1 cellular context compared by ENCODE assay signal in the genomic region with DNA sequence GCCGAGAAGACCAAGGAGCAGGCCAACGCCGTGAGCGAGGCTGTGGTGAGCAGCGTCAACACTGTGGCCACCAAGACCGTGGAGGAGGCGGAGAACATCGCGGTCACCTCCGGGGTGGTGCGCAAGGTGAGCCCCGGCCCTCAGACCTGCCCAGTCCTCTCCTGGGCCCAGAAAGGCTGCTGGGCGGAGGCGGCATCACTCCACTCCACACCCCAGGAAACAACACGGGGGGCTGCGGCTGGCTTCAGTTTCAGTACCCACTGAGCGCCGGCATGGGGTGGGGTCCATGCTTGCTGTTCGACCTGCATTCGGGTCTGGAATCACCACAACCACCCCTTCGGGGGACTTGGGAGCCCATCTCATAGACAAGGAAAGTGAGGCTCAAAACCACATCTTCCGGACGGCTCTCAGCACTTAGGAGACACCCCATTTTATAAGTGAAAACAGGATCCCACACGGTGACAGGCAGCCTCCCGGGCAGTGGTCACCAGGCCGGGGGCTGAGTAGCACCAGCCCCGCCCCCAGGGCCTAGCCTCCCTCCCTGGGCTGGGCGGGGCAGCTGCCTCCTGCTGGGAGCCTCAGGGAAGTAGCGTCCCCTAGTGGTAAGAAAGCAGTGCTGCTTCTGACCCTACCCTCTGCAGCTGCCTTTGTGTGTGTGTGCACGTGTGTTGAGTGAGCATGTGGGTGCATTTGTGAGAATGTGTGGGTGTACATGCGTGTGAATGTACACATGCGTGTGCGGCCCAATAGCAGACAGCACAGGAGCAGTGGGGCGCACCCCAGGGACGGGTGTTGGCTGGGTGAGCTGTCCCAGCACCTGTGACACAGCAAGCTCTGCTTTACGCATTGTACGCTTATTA.
TF ChIP-seq lines count a peak whose summit lies in the region.

No MANE protein-coding gene starts in this region.

TF ChIP-seq in HepG2, 621 proteins besides CTCF, POLR2A, EP300 and RAD21 (continued from another document and continues in another):
- TF ChIP-seq SAP130 (CRISPR knock-in tag; IDR thresholded peaks at IDR 0.05; ENCODE audit: low read depth) (peak; percentile 41; the same call in 1 of the 2 replicates), HMG20B (CRISPR knock-in tag; conservative IDR thresholded peaks at IDR 0.05) (no peak), ZNF20 (CRISPR knock-in tag; IDR thresholded peaks at IDR 0.05) (no peak), BRF2 (CRISPR knock-in tag; IDR thresholded peaks at IDR 0.05) (no peak), CREM (IDR thresholded peaks at IDR 0.05) (no peak), CREM (CRISPR knock-in tag; IDR thresholded peaks at IDR 0.05) (no peak), ZNF501 (CRISPR knock-in tag; IDR thresholded peaks at IDR 0.05) (0 out of 2 replicates have a peak, but pooled peaks have one; percentile 5), ZNF713 (CRISPR knock-in tag; IDR thresholded peaks at IDR 0.05) (0 out of 2 replicates have a peak, but pooled peaks have one; percentile 50), RFX3 (CRISPR knock-in tag; IDR thresholded peaks at IDR 0.05) (no peak), SNAPC5 (CRISPR knock-in tag; IDR thresholded peaks at IDR 0.05; ENCODE audit: borderline replicate concordance) (no peak), SMC3 (IDR thresholded peaks at IDR 0.05; ENCODE audit: low read length) (peak; percentile 50), BHLHE40 (IDR thresholded peaks at IDR 0.05; ENCODE audit: low read length) (peak; percentile 64), TEAD3 (CRISPR knock-in tag; optimal IDR thresholded peaks at IDR 0.05; ENCODE audit: borderline replicate concordance) (peak; percentile 36), ZNF224 (CRISPR knock-in tag; IDR thresholded peaks at IDR 0.05) (no peak), ZNF121 (CRISPR knock-in tag; IDR thresholded peaks at IDR 0.05) (no peak), DBP (CRISPR knock-in tag; IDR thresholded peaks at IDR 0.05; ENCODE audit: not compliant biosample characterization) (no peak), ZSCAN22 (CRISPR knock-in tag; IDR thresholded peaks at IDR 0.05) (no peak), NFIC (IDR thresholded peaks at IDR 0.05; ENCODE audit: low read length) (no peak), POGZ (CRISPR knock-in tag; IDR thresholded peaks at IDR 0.05) (0 out of 2 replicates have a peak, but pooled peaks have one; percentile 12), HNRNPUL1 (IDR thresholded peaks at IDR 0.05; ENCODE audit: low read depth, low read length) (no peak), ZNF768 (CRISPR knock-in tag; IDR thresholded peaks at IDR 0.05) (peak; percentile 9; the same call in 1 of the 2 replicates), THYN1 (CRISPR knock-in tag; IDR thresholded peaks at IDR 0.05; ENCODE audit: borderline replicate concordance, low read depth) (no peak), ZNF543 (CRISPR knock-in tag; IDR thresholded peaks at IDR 0.05) (no peak), HOXA7 (CRISPR knock-in tag; IDR thresholded peaks at IDR 0.05) (no peak), ZNF264 (CRISPR knock-in tag; IDR thresholded peaks at IDR 0.05) (no peak), ZBTB1 (CRISPR knock-in tag; IDR thresholded peaks at IDR 0.05; ENCODE audit: borderline replicate concordance) (no peak), ZNF317 (CRISPR knock-in tag; IDR thresholded peaks at IDR 0.05) (no peak), ZMYM4 (CRISPR knock-in tag; IDR thresholded peaks at IDR 0.05) (no peak), JUND (CRISPR knock-in tag; IDR thresholded peaks at IDR 0.05) (no peak), HNRNPL (IDR thresholded peaks at IDR 0.05; ENCODE audit: low read depth, low read length) (no peak), ZNF335 (CRISPR knock-in tag; IDR thresholded peaks at IDR 0.05) (no peak), AGO2 (optimal IDR thresholded peaks at IDR 0.05; ENCODE audit: low read depth, low read length) (no peak), NR2F1 (CRISPR knock-in tag; IDR thresholded peaks at IDR 0.05) (no peak), ZNF672 (CRISPR knock-in tag; IDR thresholded peaks at IDR 0.05) (no peak), SIN3B (IDR thresholded peaks at IDR 0.05; ENCODE audit: low read length) (no peak), ZNF30 (CRISPR knock-in tag; IDR thresholded peaks at IDR 0.05) (no peak), MYC (CRISPR knock-in tag; IDR thresholded peaks at IDR 0.05; ENCODE audit: borderline replicate concordance) (peak; percentile 65), ZNF788 (CRISPR knock-in tag; IDR thresholded peaks at IDR 0.05; ENCODE audit: borderline replicate concordance) (peak; percentile 24; the same call in 1 of the 2 replicates), ZNF512 (CRISPR knock-in tag; IDR thresholded peaks at IDR 0.05) (no peak), ZNF598 (CRISPR knock-in tag; IDR thresholded peaks at IDR 0.05; ENCODE audit: borderline replicate concordance) (peak; percentile 82; the same call in 1 of the 2 replicates), NONO (IDR thresholded peaks at IDR 0.05) (no peak), NONO (CRISPR knock-in tag; conservative IDR thresholded peaks at IDR 0.05) (no peak; the same call in 1 of the 2 replicates), FOSL2 (CRISPR knock-in tag; IDR thresholded peaks at IDR 0.05) (peak; percentile 35; the same call in 1 of the 2 replicates), ZFP41 (CRISPR knock-in tag; IDR thresholded peaks at IDR 0.05; ENCODE audit: borderline replicate concordance) (no peak), ZFP36 (IDR thresholded peaks at IDR 0.05; ENCODE audit: borderline replicate concordance, low read depth, low read length, partially characterized antibody) (no peak), DMAP1 (CRISPR knock-in tag; IDR thresholded peaks at IDR 0.05) (no peak), GPN1 (CRISPR knock-in tag; IDR thresholded peaks at IDR 0.05; ENCODE audit: borderline replicate concordance) (no peak), ZBTB25 (CRISPR knock-in tag; IDR thresholded peaks at IDR 0.05) (no peak), ZNF12 (CRISPR knock-in tag; IDR thresholded peaks at IDR 0.05) (no peak), REPIN1 (CRISPR knock-in tag; IDR thresholded peaks at IDR 0.05; ENCODE audit: borderline replicate concordance, low read depth) (peak; percentile 27; the same call in 1 of the 2 replicates), FOXM1 (CRISPR knock-in tag; IDR thresholded peaks at IDR 0.05) (no peak), IKZF4 (CRISPR knock-in tag; IDR thresholded peaks at IDR 0.05; ENCODE audit: borderline replicate concordance, low read depth, not compliant biosample characterization) (no peak), ZNF589 (CRISPR knock-in tag; conservative IDR thresholded peaks at IDR 0.05) (0 out of 2 replicates have a peak, but pooled peaks have one; percentile 21), SPEN (CRISPR knock-in tag; IDR thresholded peaks at IDR 0.05; ENCODE audit: low read depth) (no peak; the same call in 1 of the 2 replicates), BATF2 (CRISPR knock-in tag; IDR thresholded peaks at IDR 0.05) (no peak), ATF7 (IDR thresholded peaks at IDR 0.05) (no peak), ATF7 (CRISPR knock-in tag; IDR thresholded peaks at IDR 0.05) (no peak), ATF7-NPFF (CRISPR knock-in tag; IDR thresholded peaks at IDR 0.05; ENCODE audit: low read depth) (no peak), RAD51 (IDR thresholded peaks at IDR 0.05; ENCODE audit: borderline replicate concordance) (no peak), ZNF550 (CRISPR knock-in tag; IDR thresholded peaks at IDR 0.05; ENCODE audit: borderline replicate concordance) (no peak)
- TF ChIP-seq, protein P1, sequence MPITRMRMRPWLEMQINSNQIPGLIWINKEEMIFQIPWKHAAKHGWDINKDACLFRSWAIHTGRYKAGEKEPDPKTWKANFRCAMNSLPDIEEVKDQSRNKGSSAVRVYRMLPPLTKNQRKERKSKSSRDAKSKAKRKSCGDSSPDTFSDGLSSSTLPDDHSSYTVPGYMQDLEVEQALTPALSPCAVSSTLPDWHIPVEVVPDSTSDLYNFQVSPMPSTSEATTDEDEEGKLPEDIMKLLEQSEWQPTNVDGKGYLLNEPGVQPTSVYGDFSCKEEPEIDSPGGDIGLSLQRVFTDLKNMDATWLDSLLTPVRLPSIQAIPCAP (CRISPR knock-in tag; IDR thresholded peaks at IDR 0.05; ENCODE audit: low read depth) = no peak
- TF ChIP-seq, protein P2, sequence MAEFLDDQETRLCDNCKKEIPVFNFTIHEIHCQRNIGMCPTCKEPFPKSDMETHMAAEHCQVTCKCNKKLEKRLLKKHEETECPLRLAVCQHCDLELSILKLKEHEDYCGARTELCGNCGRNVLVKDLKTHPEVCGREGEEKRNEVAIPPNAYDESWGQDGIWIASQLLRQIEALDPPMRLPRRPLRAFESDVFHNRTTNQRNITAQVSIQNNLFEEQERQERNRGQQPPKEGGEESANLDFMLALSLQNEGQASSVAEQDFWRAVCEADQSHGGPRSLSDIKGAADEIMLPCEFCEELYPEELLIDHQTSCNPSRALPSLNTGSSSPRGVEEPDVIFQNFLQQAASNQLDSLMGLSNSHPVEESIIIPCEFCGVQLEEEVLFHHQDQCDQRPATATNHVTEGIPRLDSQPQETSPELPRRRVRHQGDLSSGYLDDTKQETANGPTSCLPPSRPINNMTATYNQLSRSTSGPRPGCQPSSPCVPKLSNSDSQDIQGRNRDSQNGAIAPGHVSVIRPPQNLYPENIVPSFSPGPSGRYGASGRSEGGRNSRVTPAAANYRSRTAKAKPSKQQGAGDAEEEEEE (CRISPR knock-in tag; IDR thresholded peaks at IDR 0.05; ENCODE audit: borderline replicate concordance) = no peak
- TF ChIP-seq, protein P3, sequence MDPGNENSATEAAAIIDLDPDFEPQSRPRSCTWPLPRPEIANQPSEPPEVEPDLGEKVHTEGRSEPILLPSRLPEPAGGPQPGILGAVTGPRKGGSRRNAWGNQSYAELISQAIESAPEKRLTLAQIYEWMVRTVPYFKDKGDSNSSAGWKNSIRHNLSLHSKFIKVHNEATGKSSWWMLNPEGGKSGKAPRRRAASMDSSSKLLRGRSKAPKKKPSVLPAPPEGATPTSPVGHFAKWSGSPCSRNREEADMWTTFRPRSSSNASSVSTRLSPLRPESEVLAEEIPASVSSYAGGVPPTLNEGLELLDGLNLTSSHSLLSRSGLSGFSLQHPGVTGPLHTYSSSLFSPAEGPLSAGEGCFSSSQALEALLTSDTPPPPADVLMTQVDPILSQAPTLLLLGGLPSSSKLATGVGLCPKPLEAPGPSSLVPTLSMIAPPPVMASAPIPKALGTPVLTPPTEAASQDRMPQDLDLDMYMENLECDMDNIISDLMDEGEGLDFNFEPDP (CRISPR knock-in tag; conservative IDR thresholded peaks at IDR 0.05) = no peak
- TF ChIP-seq, protein P4, sequence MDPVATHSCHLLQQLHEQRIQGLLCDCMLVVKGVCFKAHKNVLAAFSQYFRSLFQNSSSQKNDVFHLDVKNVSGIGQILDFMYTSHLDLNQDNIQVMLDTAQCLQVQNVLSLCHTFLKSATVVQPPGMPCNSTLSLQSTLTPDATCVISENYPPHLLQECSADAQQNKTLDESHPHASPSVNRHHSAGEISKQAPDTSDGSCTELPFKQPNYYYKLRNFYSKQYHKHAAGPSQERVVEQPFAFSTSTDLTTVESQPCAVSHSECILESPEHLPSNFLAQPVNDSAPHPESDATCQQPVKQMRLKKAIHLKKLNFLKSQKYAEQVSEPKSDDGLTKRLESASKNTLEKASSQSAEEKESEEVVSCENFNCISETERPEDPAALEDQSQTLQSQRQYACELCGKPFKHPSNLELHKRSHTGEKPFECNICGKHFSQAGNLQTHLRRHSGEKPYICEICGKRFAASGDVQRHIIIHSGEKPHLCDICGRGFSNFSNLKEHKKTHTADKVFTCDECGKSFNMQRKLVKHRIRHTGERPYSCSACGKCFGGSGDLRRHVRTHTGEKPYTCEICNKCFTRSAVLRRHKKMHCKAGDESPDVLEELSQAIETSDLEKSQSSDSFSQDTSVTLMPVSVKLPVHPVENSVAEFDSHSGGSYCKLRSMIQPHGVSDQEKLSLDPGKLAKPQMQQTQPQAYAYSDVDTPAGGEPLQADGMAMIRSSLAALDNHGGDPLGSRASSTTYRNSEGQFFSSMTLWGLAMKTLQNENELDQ (CRISPR knock-in tag; IDR thresholded peaks at IDR 0.05; ENCODE audit: borderline replicate concordance) = no peak
